Comparison of ENCODE assay signal across 1 cellular context in genomic region chr9:130447193-130447816, GRCh38.
A peak's percentile ranks its signal among the peaks of the same experiment; 100 is the strongest.
TF ChIP-seq lines count a peak whose summit lies in the region.

No MANE protein-coding gene starts in this region.

TF ChIP-seq in HepG2, 621 proteins besides CTCF, POLR2A, EP300 and RAD21:
- TF ChIP-seq, protein P1, sequence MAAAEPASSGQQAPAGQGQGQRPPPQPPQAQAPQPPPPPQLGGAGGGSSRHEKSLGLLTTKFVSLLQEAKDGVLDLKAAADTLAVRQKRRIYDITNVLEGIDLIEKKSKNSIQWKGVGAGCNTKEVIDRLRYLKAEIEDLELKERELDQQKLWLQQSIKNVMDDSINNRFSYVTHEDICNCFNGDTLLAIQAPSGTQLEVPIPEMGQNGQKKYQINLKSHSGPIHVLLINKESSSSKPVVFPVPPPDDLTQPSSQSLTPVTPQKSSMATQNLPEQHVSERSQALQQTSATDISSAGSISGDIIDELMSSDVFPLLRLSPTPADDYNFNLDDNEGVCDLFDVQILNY (CRISPR knock-in tag; conservative IDR thresholded peaks at IDR 0.05): no peak
- no peak for TF ChIP-seq FOXA1 (IDR thresholded peaks at IDR 0.05)
- TF ChIP-seq FOXA1 (CRISPR knock-in tag; IDR thresholded peaks at IDR 0.05): peak; percentile 5; the same call in 1 of the 2 replicates
- TF ChIP-seq, protein P2, sequence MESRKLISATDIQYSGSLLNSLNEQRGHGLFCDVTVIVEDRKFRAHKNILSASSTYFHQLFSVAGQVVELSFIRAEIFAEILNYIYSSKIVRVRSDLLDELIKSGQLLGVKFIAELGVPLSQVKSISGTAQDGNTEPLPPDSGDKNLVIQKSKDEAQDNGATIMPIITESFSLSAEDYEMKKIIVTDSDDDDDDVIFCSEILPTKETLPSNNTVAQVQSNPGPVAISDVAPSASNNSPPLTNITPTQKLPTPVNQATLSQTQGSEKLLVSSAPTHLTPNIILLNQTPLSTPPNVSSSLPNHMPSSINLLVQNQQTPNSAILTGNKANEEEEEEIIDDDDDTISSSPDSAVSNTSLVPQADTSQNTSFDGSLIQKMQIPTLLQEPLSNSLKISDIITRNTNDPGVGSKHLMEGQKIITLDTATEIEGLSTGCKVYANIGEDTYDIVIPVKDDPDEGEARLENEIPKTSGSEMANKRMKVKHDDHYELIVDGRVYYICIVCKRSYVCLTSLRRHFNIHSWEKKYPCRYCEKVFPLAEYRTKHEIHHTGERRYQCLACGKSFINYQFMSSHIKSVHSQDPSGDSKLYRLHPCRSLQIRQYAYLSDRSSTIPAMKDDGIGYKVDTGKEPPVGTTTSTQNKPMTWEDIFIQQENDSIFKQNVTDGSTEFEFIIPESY (CRISPR knock-in tag; IDR thresholded peaks at IDR 0.05): peak; percentile 97
- TF ChIP-seq EHMT2 (IDR thresholded peaks at IDR 0.05; ENCODE audit: borderline replicate concordance, low read depth, low read length): no peak
- no peak for TF ChIP-seq ZNF720 (CRISPR knock-in tag; IDR thresholded peaks at IDR 0.05)
- no peak for TF ChIP-seq JUN (CRISPR knock-in tag; IDR thresholded peaks at IDR 0.05)
- no peak for TF ChIP-seq POGZ (CRISPR knock-in tag; IDR thresholded peaks at IDR 0.05)
